Comparison of ENCODE assay signal across 17 cellular contexts in genomic region chr21:14678987-14679574, GRCh38.
"Had no signal": no experiment of that assay in that cellular context is flagged by ENCODE, and none has a peak within 500 bp of the region (broad histone marks: within the 10 kb centered on the region; RNA-seq: fewer than 3 reads in every experiment).

No MANE protein-coding gene starts in this region.

- H3K4me1 ChIP-seq: stomach, vagina had no signal

- H3K27ac ChIP-seq: heart right ventricle, spleen, stomach, thoracic aorta, upper lobe of left lung, vagina had no signal

- H3K4me3 ChIP-seq: heart right ventricle, spleen, stomach, thoracic aorta, upper lobe of left lung, vagina had no signal

- DNase-seq: dermis blood vessel endothelial cell; heart right ventricle; hypothalamus; kidney glomerular epithelial cell; mammary epithelial cell; spleen; stimulated activated CD4-positive, alpha-beta T cell treated with anti-CD3 and anti-CD28 coated beads, Interleukin-1b, Interleukin-23, amount 100 ng/mL, for 48 hours; stimulated activated CD4-positive, alpha-beta T cell treated with anti-CD3 and anti-CD28 coated beads, Interleukin-4, amount 100 ng/mL, for 24 hours; stimulated activated naive CD4-positive, alpha-beta T cell; stomach; substantia nigra; upper lobe of left lung had no signal

- H3K9me3 ChIP-seq: heart right ventricle, spleen, stomach, thoracic aorta, upper lobe of left lung, vagina had no signal

- H3K4me3 Mint-ChIP-seq: nephron had no signal

- H3K36me3 ChIP-seq: heart right ventricle, spleen, stomach, thoracic aorta, upper lobe of left lung, vagina had no signal

- H3K27me3 ChIP-seq: heart right ventricle, spleen, stomach, upper lobe of left lung, vagina had no signal

- ATAC-seq: heart right ventricle, left lobe of liver, sciatic nerve had no signal

- H3K27ac Mint-ChIP-seq: nephron had no signal

- H3K9me3 Mint-ChIP-seq: nephron had no signal
